Comparison of ENCODE assay signal across 11 cellular contexts in the genomic region with DNA sequence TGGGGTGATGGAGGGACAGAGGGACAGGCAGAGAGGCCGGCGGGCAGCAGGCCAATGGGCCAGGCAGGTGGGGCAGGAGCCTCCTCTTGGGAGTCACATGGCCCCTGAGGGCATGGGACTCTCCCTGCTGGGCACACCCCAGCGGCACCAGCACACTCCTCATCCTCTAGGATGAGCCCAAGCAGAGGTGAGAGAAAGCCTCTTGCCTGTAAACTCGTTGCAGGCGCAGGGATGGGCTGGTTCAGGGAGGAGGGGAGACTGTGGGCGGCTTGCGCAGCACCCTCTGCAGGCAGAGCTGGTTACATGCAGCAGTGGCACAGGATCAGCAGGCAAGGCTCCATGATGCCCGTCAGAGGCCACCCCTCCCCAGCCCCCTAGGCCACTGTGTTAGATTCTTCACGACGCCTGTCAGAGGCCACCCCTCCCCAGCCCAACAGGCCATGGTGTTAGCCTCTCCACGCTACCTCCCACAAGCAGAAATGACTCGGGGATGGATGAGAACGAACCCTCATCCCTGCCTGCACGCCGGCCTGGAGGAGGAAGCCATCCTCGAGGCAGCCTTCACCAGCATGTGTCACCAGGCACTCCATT.
DNase-seq lines count a peak whose midpoint lies in the region; TF ChIP-seq lines count a peak whose summit lies in the region.
"Had no signal": no experiment of that assay in that cellular context is flagged by ENCODE, and none has a peak within 500 bp of the region (broad histone marks: within the 10 kb centered on the region; RNA-seq: fewer than 3 reads in every experiment).

No MANE protein-coding gene starts in this region.

- no peaks in the 10 kb centered on the region for H3K9me3 ChIP-seq in MG63
- H3K9me3 ChIP-seq: BLaER1, testis had no signal

- H3K4me3 ChIP-seq in MG63: no peak overlapping the region
- H3K4me3 ChIP-seq: BLaER1, testis had no signal

- H3K9me3 Mint-ChIP-seq in endothelial cell (ENCODE audit: unreplicated experiment): no peaks in the 10 kb centered on the region

- H3K36me3 Mint-ChIP-seq in endothelial cell (ENCODE audit: low read depth, unreplicated experiment): no peaks in the 10 kb centered on the region

- H3K27me3 Mint-ChIP-seq in endothelial cell (ENCODE audit: unreplicated experiment): peaks cover 3% of the 10 kb centered on the region

- no peaks in the 10 kb centered on the region for H3K4me1 Mint-ChIP-seq in endothelial cell (ENCODE audit: unreplicated experiment)

- intact Hi-C loops in posterior vena cava (cut with DNase I): no loop called here

- no peak overlapping the region for H3K27ac Mint-ChIP-seq in endothelial cell (ENCODE audit: unreplicated experiment)

- H3K36me3 ChIP-seq in MG63: no peaks in the 10 kb centered on the region
- H3K36me3 ChIP-seq: BLaER1 had no signal

- TF ChIP-seq CTCF in endothelial cell (IDR thresholded peaks at IDR 0.05; ENCODE audit: unreplicated experiment): peak; percentile 45

- DNase-seq in NCI-H2196 (lab: John Stamatoyannopoulos, UW; ENCODE audit: unreplicated experiment): peak; percentile 33
- DNase-seq in NCI-H2196 treated with DMSO at 0.1 percent for 48 hours (lab: John Stamatoyannopoulos, UW; ENCODE audit: unreplicated experiment): no peak
- DNase-seq in MG63: peak; percentile 23
- peak; percentile 63 for DNase-seq in endothelial cell (ENCODE audit: low spot score)
- peak; percentile 44 for DNase-seq in posterior vena cava (ENCODE audit: low spot score)
- no peak for DNase-seq in amygdala (lab: John Stamatoyannopoulos, UW)
- no peak for DNase-seq in NCI-H1930 (lab: John Stamatoyannopoulos, UW)
- DNase-seq in NCI-H345 (lab: John Stamatoyannopoulos, UW): no peak
- DNase-seq: activated T-cell treated with anti-CD3 and anti-CD28 coated beads, Interleukin-2, amount 50 U/mL, for 1 hour; testis had no signal

- H3K27me3 ChIP-seq in MG63: no peaks in the 10 kb centered on the region
- H3K27me3 ChIP-seq: BLaER1, testis had no signal

- H3K4me3 Mint-ChIP-seq in endothelial cell (ENCODE audit: unreplicated experiment): no peak overlapping the region

Comparison
In these comparisons a context has a peak if more than half of its experiments do, and no peak if none do; other contexts are left out.
1. DNase-seq: peak in NCI-H2196 (single experiment), MG63 (single experiment), endothelial cell (single experiment) and posterior vena cava (single experiment); none in NCI-H2196 treated with DMSO at 0.1 percent for 48 hours (single experiment), amygdala (0 of 56), NCI-H1930 (0 of 2) and NCI-H345 (single experiment).